24 cellular contexts compared by ENCODE assay signal in genomic region chr7:9307131-9307530, GRCh38.
A peak's percentile ranks its signal among the peaks of the same experiment; 100 is the strongest.
DNase-seq lines count a peak whose midpoint lies in the region; ATAC-seq and TF ChIP-seq lines count a peak whose summit lies in the region.
"Had no signal": no experiment of that assay in that cellular context is flagged by ENCODE, and none has a peak within 500 bp of the region (broad histone marks: within the 10 kb centered on the region; RNA-seq: fewer than 3 reads in every experiment).

No MANE protein-coding gene starts in this region.

- no peak for TF ChIP-seq CTCF in chondrocyte (IDR thresholded peaks at IDR 0.05)

- no peaks in the 10 kb centered on the region for H3K36me3 Mint-ChIP-seq in activated CD8-positive, alpha-beta memory T cell treated with anti-CD3 and anti-CD28 coated beads, Interleukin-2, amount 10 ng/mL, durations not matched to agents 7 days and 5 days
- H3K36me3 Mint-ChIP-seq in chondrocyte (ENCODE audit: low read depth): no peaks in the 10 kb centered on the region
- H3K36me3 Mint-ChIP-seq: type B pancreatic cell had no signal

- no peaks in the 10 kb centered on the region for H3K4me1 Mint-ChIP-seq in activated CD8-positive, alpha-beta memory T cell treated with anti-CD3 and anti-CD28 coated beads, Interleukin-2, amount 10 ng/mL, durations not matched to agents 7 days and 5 days
- peaks cover 3% of the 10 kb centered on the region for H3K4me1 Mint-ChIP-seq in chondrocyte (ENCODE audit: low read depth)
- H3K4me1 Mint-ChIP-seq: activated CD4-positive, alpha-beta T cell treated with anti-CD3 and anti-CD28 coated beads, Interleukin-2, amount 10 ng/mL, durations not matched to agents 24 days and 14 days; neural crest cell had no signal

- H3K27ac Mint-ChIP-seq in activated CD8-positive, alpha-beta memory T cell treated with anti-CD3 and anti-CD28 coated beads, Interleukin-2, amount 10 ng/mL, durations not matched to agents 7 days and 5 days: no peak overlapping the region
- H3K27ac Mint-ChIP-seq in chondrocyte (ENCODE audit: unreplicated experiment): no peak overlapping the region
- H3K27ac Mint-ChIP-seq: activated CD4-positive, alpha-beta T cell treated with anti-CD3 and anti-CD28 coated beads, Interleukin-2, amount 10 ng/mL, durations not matched to agents 24 days and 14 days; activated T-cell treated with anti-CD3 and anti-CD28 coated beads, Interleukin-2, amount 50 U/mL, for 72 hours; T-helper 2 cell treated with Interferon-gamma antibody and Interleukin-4, amounts not matched to agents 5 μg/mL and 100 μg/mL, for 36 hours; type B pancreatic cell had no signal

- ATAC-seq in activated CD8-positive, alpha-beta memory T cell treated with anti-CD3 and anti-CD28 coated beads, Interleukin-2, amount 10 ng/mL, durations not matched to agents 7 days and 5 days: no peak
- ATAC-seq: activated T-cell treated with anti-CD3 and anti-CD28 coated beads, Interleukin-2, amount 50 U/mL, for 72 hours; HCT116; heart right ventricle; K562; right lobe of liver; SK-N-SH treated with all-trans-retinoic acid at 6 μM for 48 hours had no signal

- peaks cover 5% of the 10 kb centered on the region for H3K9me3 Mint-ChIP-seq in activated CD8-positive, alpha-beta memory T cell treated with anti-CD3 and anti-CD28 coated beads, Interleukin-2, amount 10 ng/mL, durations not matched to agents 7 days and 5 days (ENCODE audit: low read depth)
- no peaks in the 10 kb centered on the region for H3K9me3 Mint-ChIP-seq in chondrocyte (ENCODE audit: low read depth)
- H3K9me3 Mint-ChIP-seq: activated CD4-positive, alpha-beta T cell treated with anti-CD3 and anti-CD28 coated beads, Interleukin-2, amount 10 ng/mL, durations not matched to agents 24 days and 14 days; neural crest cell; type B pancreatic cell had no signal

- CTCF ChIA-PET in activated CD8-positive, alpha-beta memory T cell treated with anti-CD3 and anti-CD28 coated beads, Interleukin-2, amount 10 ng/mL, durations not matched to agents 7 days and 5 days (lab: Charles Lee): no interaction called here

- DNase-seq in COLO829 (ENCODE audit: low spot score): peak; percentile 7
- peak; percentile 91 for DNase-seq in H4 (ENCODE audit: low spot score)
- peak; percentile 76 for DNase-seq in SHP77 treated with DMSO at 0.1 percent for 48 hours (lab: John Stamatoyannopoulos, UW)
- peak; percentile 2 for DNase-seq in iris pigment epithelial cell (ENCODE audit: low read depth)
- no peak for DNase-seq in stimulated activated CD4-positive, alpha-beta T cell treated with anti-CD3 and anti-CD28 coated beads, Interleukin-12 subunit alpha, Interleukin-12 subunit beta, amount 100 ng/mL, for 4 hours
- DNase-seq in activated CD8-positive, alpha-beta memory T cell treated with anti-CD3 and anti-CD28 coated beads, Interleukin-2, amount 10 ng/mL, durations not matched to agents 7 days and 5 days: no peak
- no peak for DNase-seq in chondrocyte (ENCODE audit: low spot score)
- DNase-seq: activated CD4-positive, alpha-beta T cell treated with anti-CD3 and anti-CD28 coated beads, Interleukin-2, amount 10 ng/mL, durations not matched to agents 24 days and 14 days; activated naive CD4-positive, alpha-beta T cell treated with Interleukin-2 at 50 U/mL for 16 hours; activated T-cell treated with anti-CD3 and anti-CD28 coated beads, Interleukin-2, amount 50 U/mL, for 72 hours; amniotic stem cell; C1 segment of cervical spinal cord; effector memory CD4-positive, alpha-beta T cell; heart right ventricle; MM.1S; NCI-H2081 treated with DMSO at 0.1 percent for 48 hours; right lobe of liver; stimulated activated CD4-positive, alpha-beta T cell treated with anti-CD3 and anti-CD28 coated beads, Interleukin-4, amount 100 ng/mL, for 1 hour had no signal

- H3K4me3 Mint-ChIP-seq in activated CD8-positive, alpha-beta memory T cell treated with anti-CD3 and anti-CD28 coated beads, Interleukin-2, amount 10 ng/mL, durations not matched to agents 7 days and 5 days: no peak overlapping the region
- H3K4me3 Mint-ChIP-seq in chondrocyte (ENCODE audit: unreplicated experiment): no peak overlapping the region
- H3K4me3 Mint-ChIP-seq: activated CD4-positive, alpha-beta T cell treated with anti-CD3 and anti-CD28 coated beads, Interleukin-2, amount 10 ng/mL, durations not matched to agents 24 days and 14 days; activated T-cell treated with anti-CD3 and anti-CD28 coated beads, Interleukin-2, amount 50 U/mL, for 72 hours; neural crest cell; T-helper 2 cell treated with Interferon-gamma antibody and Interleukin-4, amounts not matched to agents 5 μg/mL and 100 μg/mL, for 36 hours; type B pancreatic cell had no signal

- no peaks in the 10 kb centered on the region for H3K27me3 Mint-ChIP-seq in activated CD8-positive, alpha-beta memory T cell treated with anti-CD3 and anti-CD28 coated beads, Interleukin-2, amount 10 ng/mL, durations not matched to agents 7 days and 5 days
- no peaks in the 10 kb centered on the region for H3K27me3 Mint-ChIP-seq in chondrocyte (ENCODE audit: low read depth)
- H3K27me3 Mint-ChIP-seq: activated CD4-positive, alpha-beta T cell treated with anti-CD3 and anti-CD28 coated beads, Interleukin-2, amount 10 ng/mL, durations not matched to agents 24 days and 14 days; type B pancreatic cell had no signal

Comparison
In these comparisons a context has a peak if more than half of its experiments do, and no peak if none do; other contexts are left out.
1. DNase-seq: peak in COLO829 (single experiment), H4 (single experiment), SHP77 treated with DMSO at 0.1 percent for 48 hours (single experiment) and iris pigment epithelial cell (single experiment); none in stimulated activated CD4-positive, alpha-beta T cell treated with anti-CD3 and anti-CD28 coated beads, Interleukin-12 subunit alpha, Interleukin-12 subunit beta, amount 100 ng/mL, for 4 hours (single experiment), activated CD8-positive, alpha-beta memory T cell treated with anti-CD3 and anti-CD28 coated beads, Interleukin-2, amount 10 ng/mL, durations not matched to agents 7 days and 5 days (single experiment) and chondrocyte (single experiment).